ENCODE assay signal across 32 cellular contexts in the genomic region with DNA sequence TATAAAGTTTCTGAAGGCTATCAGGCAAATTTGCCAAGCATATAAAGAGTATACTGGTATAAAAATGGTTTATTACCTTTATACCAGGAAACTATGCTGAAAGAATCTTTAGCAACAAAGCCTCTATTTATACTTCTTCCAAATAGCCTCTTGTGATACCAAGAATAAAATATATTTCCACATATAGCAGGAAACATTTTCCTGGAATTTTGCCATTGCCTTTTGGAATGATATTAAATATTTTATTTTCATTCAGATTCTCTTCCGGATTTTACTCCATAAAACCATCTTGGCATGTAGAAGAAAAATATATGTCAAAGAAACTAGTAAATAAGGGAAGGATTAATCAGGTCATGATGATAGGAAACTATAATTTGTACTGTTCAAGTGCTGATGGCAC. TPM values are rescaled to one million over a fixed set of nuclear protein-coding genes. Genes with fewer than 3 reads are reported as not detected.
DNase-seq lines count a peak whose midpoint lies in the region; ATAC-seq, FAIRE-seq and TF ChIP-seq lines count a peak whose summit lies in the region.
"Had no signal": no experiment of that assay in that cellular context is flagged by ENCODE, and none has a peak within 500 bp of the region (broad histone marks: within the 10 kb centered on the region; RNA-seq: fewer than 3 reads in every experiment).

No MANE protein-coding gene starts in this region.

- no peaks in the 10 kb centered on the region for H3K9me3 Mint-ChIP-seq in nephron
- H3K9me3 Mint-ChIP-seq: CD4-positive, alpha-beta memory T cell; CD4-positive, CD25-positive, alpha-beta regulatory T cell; CD8-positive, alpha-beta memory T cell had no signal

- no peaks in the 10 kb centered on the region for H3K36me3 Mint-ChIP-seq in nephron (ENCODE audit: low read depth)
- H3K36me3 Mint-ChIP-seq: CD14-positive monocyte; CD4-positive, alpha-beta memory T cell; CD4-positive, CD25-positive, alpha-beta regulatory T cell had no signal

- peaks cover 5% of the 10 kb centered on the region for H3K4me1 ChIP-seq in ACC112 (ENCODE audit: control insufficient read depth, insufficient read depth, low read length, unreplicated experiment)
- H3K4me1 ChIP-seq in upper lobe of right lung: no peaks in the 10 kb centered on the region
- H3K4me1 ChIP-seq: BE2C had no signal

- H2AFZ ChIP-seq in ACC112 (ENCODE audit: low read length, unreplicated experiment): peak overlapping the region; percentile 3

- ATAC-seq in HG02678 (IDR thresholded peaks at IDR 0.05; ENCODE audit: unreplicated experiment) (no peak), upper lobe of right lung (no peak)
- ATAC-seq: GM12878 had no signal

- H3K9me3 ChIP-seq in upper lobe of right lung: no peaks in the 10 kb centered on the region
- H3K9me3 ChIP-seq: BE2C, BLaER1 had no signal

- H3K27me3 Mint-ChIP-seq in nephron (ENCODE audit: low read depth): no peaks in the 10 kb centered on the region
- H3K27me3 Mint-ChIP-seq: CD4-positive, alpha-beta memory T cell; CD4-positive, CD25-positive, alpha-beta regulatory T cell had no signal

- H3K36me3 ChIP-seq in ACC112 (ENCODE audit: insufficient read depth, low read length) (no peaks in the 10 kb centered on the region), upper lobe of right lung (no peaks in the 10 kb centered on the region)
- H3K36me3 ChIP-seq: BE2C, BLaER1 had no signal

- H3K4me3 ChIP-seq in ACC112 (ENCODE audit: low read depth, low read length) (no peak overlapping the region), upper lobe of right lung (no peak overlapping the region)
- H3K4me3 ChIP-seq: BLaER1, GM12878 had no signal

- no peak overlapping the region for H3K4me3 Mint-ChIP-seq in nephron
- H3K4me3 Mint-ChIP-seq: CD14-positive monocyte; CD4-positive, alpha-beta memory T cell; CD4-positive, CD25-positive, alpha-beta regulatory T cell; CD8-positive, alpha-beta memory T cell had no signal

- no peaks in the 10 kb centered on the region for H3K27me3 ChIP-seq in ACC112 (ENCODE audit: insufficient read depth, low read length)
- H3K27me3 ChIP-seq in upper lobe of right lung: no peaks in the 10 kb centered on the region
- H3K27me3 ChIP-seq: BE2C, BLaER1 had no signal

- intact Hi-C loops in upper lobe of right lung (cut with DNase I): no loop called here

- DNase-seq in SK-MEL-5 (ENCODE audit: low read depth, low spot score) (peak; percentile 53), upper lobe of right lung (no peak), HT-29 (ENCODE audit: low spot score) (no peak)
- no peak for DNase-seq in stimulated activated CD4-positive, alpha-beta T cell treated with anti-CD3 and anti-CD28 coated beads, Interleukin-4, amount 100 ng/mL, for 1 hour
- DNase-seq: 8988T; ACHN; BE2C; C1 segment of cervical spinal cord; CD4-positive, alpha-beta memory T cell; CD4-positive, CD25-positive, alpha-beta regulatory T cell; CD8-positive, alpha-beta memory T cell; COR-L47; DMS 273 treated with DMSO at 0.1 percent for 48 hours; DMS153; DMS53; DMS79; DND-41; EL; GDM1 had no signal

- H3K27ac Mint-ChIP-seq in nephron: peak overlapping the region in 2 of 3 experiments; percentile 19 to 49
- H3K27ac Mint-ChIP-seq: CD14-positive monocyte; CD4-positive, alpha-beta memory T cell; CD4-positive, CD25-positive, alpha-beta regulatory T cell; CD8-positive, alpha-beta memory T cell had no signal

- no peak overlapping the region for H3K27ac ChIP-seq in ACC112 (ENCODE audit: low read depth, low read length)
- H3K27ac ChIP-seq in upper lobe of right lung: no peak overlapping the region
- H3K27ac ChIP-seq: BLaER1 had no signal

- H3K79me2 ChIP-seq in ACC112 (ENCODE audit: control insufficient read depth, insufficient read depth, low read length, unreplicated experiment): no peaks in the 10 kb centered on the region

- H3K4me1 Mint-ChIP-seq in nephron: peaks cover 8% of the 10 kb centered on the region
- H3K4me1 Mint-ChIP-seq: CD14-positive monocyte; CD4-positive, alpha-beta memory T cell; CD4-positive, CD25-positive, alpha-beta regulatory T cell had no signal

- in situ Hi-C loops in SK-MEL-5 (cut with HindIII; ENCODE audit: low pct_unique_long_range_greater_than_20kb, low sequenced_read_pairs): loop anchor here (25.0 kb wide), 1 partner anchor 114 kb away; no protein-coding TSS in a partner anchor

- peak; percentile 49 for FAIRE-seq in colon (lab: Jason Lieb, UNC)
- FAIRE-seq: A204.1, GM12878, GM12892, GM18507, GM19239 had no signal

- TF ChIP-seq CTCF in nephron (IDR thresholded peaks at IDR 0.05; ENCODE audit: unreplicated experiment in 3 of 3): no peak
- TF ChIP-seq CTCF in upper lobe of right lung (IDR thresholded peaks at IDR 0.05): no peak

RNA-seq across cellular contexts. Expression of a gene that starts 17.7 kb away (rescaled TPM):
- 8.1 and 8.7 TPM in 2 replicates for total RNA-seq in SK-MEL-5 (2014; rRNA removed; shearing (Covaris generic))
- 10.2 and 12.6 TPM in 2 replicates for polyA plus RNA-seq in SK-MEL-5 (2015; cell fraction: cytosol; rRNA removed)
- polyA plus RNA-seq in SK-MEL-5 (2015; cell fraction: nucleus; rRNA removed): 3.1 and 5.1 TPM in 2 replicates
- total RNA-seq in upper lobe of right lung: 3.7 TPM
- 21.1 and 22.2 TPM in 2 replicates for total RNA-seq in HT-29 (2014; rRNA removed; shearing (Covaris generic))
- total RNA-seq: CD4-positive, alpha-beta memory T cell; CD4-positive, CD25-positive, alpha-beta regulatory T cell; CD8-positive, alpha-beta memory T cell; Daoy; G401; GM12878 had no signal
- polyA plus RNA-seq: CD14-positive monocyte; CD4-positive, alpha-beta memory T cell; CD4-positive, CD25-positive, alpha-beta regulatory T cell; CD8-positive, alpha-beta memory T cell; GM12878 had no signal

RNA-seq across cellular contexts. Expression of a gene that starts 26.5 kb away (rescaled TPM):
- 1.9 and 2.5 TPM in 2 replicates for total RNA-seq in SK-MEL-5 (2014; rRNA removed; shearing (Covaris generic))
- polyA plus RNA-seq in SK-MEL-5 (2015; cell fraction: cytosol; rRNA removed): 0.69 and 1.4 TPM in 2 replicates
- polyA plus RNA-seq in SK-MEL-5 (2015; cell fraction: nucleus; rRNA removed): 0.62 and 1.3 TPM in 2 replicates
- 2.9 TPM for total RNA-seq in upper lobe of right lung
- total RNA-seq in HT-29 (2014; rRNA removed; shearing (Covaris generic)): 1.4 and 2.5 TPM in 2 replicates
- total RNA-seq: GM12878 had no signal
- polyA plus RNA-seq: GM12878 had no signal
